In the genomic region with DNA sequence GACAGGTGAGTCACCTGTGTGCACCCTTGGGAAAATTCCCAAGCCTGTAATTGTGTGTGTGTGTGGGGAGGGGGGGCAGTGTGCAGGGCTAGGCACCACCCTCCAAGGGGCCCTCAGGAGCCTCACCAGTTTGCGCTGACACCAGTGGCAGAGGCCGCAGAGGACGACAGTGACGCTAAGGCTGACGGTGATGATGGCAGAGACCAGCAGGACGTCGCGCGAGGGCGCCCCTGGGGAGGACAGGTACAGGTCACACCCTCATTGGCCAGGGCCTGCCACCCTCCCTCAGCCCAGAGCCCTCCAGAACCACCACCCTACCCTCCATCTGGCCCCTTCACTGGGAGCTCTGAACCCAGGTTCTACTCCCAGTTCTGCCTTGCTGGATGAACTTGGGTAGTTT, we compare ENCODE assay signal across 1 cellular context.
TF ChIP-seq lines count a peak whose summit lies in the region.

No MANE protein-coding gene starts in this region.

TF ChIP-seq in A549, 52 proteins besides CTCF, POLR2A, EP300 and RAD21 (continued from another document):
- TF ChIP-seq REST (IDR thresholded peaks at IDR 0.05), result no peak
- TF ChIP-seq TFCP2L1 (CRISPR knock-in tag; IDR thresholded peaks at IDR 0.05), result no peak
- no peak for TF ChIP-seq ZFP36 (IDR thresholded peaks at IDR 0.05; ENCODE audit: borderline replicate concordance, partially characterized antibody)
- TF ChIP-seq HDAC2 (IDR thresholded peaks at IDR 0.05), result no peak
- no peak for TF ChIP-seq CHD2 (IDR thresholded peaks at IDR 0.05; ENCODE audit: low read length, partially characterized antibody)
- TF ChIP-seq FOXS1 (CRISPR knock-in tag; IDR thresholded peaks at IDR 0.05), result no peak
- TF ChIP-seq, protein P1, sequence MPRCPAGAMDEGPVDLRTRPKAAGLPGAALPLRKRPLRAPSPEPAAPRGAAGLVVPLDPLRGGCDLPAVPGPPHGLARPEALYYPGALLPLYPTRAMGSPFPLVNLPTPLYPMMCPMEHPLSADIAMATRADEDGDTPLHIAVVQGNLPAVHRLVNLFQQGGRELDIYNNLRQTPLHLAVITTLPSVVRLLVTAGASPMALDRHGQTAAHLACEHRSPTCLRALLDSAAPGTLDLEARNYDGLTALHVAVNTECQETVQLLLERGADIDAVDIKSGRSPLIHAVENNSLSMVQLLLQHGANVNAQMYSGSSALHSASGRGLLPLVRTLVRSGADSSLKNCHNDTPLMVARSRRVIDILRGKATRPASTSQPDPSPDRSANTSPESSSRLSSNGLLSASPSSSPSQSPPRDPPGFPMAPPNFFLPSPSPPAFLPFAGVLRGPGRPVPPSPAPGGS (IDR thresholded peaks at IDR 0.05), result no peak
